ENCODE assay signal across 24 cellular contexts in the genomic region with DNA sequence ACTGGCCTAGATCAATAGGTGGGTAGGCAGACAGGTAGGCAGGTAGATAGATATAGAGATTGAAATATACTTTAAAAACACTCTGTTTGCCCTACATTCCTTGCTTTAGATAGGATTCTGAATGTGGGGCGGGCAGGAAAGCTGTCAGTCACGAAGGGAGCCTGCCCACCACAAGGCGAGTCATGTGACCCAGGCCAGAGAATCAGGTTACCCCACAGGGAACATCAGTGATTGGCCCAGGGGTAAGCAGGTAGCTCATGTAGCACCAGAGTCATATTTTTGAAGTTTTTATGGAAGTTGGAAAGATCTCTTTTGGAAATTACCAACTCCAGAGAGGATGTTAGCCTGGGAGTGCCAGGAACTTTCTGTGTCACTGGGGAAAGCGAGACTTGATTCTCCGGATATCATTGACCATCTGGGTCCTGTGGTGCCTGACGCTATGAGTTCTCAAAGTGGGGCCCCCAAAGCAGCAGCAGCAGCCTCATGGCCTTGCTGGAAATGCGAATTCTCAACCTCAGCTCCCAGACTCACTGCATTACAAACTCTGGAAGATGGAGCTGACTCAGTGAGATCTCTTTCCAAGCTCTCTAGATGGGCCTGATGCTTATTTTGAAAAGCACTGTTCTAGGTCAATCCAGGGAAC.
DNase-seq lines count a peak whose midpoint lies in the region; ATAC-seq and TF ChIP-seq lines count a peak whose summit lies in the region.
"Had no signal": no experiment of that assay in that cellular context is flagged by ENCODE, and none has a peak within 500 bp of the region (broad histone marks: within the 10 kb centered on the region; RNA-seq: fewer than 3 reads in every experiment).

No MANE protein-coding gene starts in this region.

- no peaks in the 10 kb centered on the region for H3F3A ChIP-seq in Loucy (ENCODE audit: low read depth)

- H3K9ac ChIP-seq in DND-41 (ENCODE audit: low read depth, low read length), result no peak overlapping the region
- H3K9ac ChIP-seq in Loucy (ENCODE audit: low read depth, low read length, poor library complexity, severe bottlenecking), result no peak overlapping the region

- TF ChIP-seq POLR2A in vagina (IDR thresholded peaks at IDR 0.05), result no peak

- peak overlapping the region in 1 of 2 experiments; percentile 35; a peak in 1 of 4 replicates for H3K4me3 ChIP-seq in DND-41 (ENCODE audit: low read depth in 1 of 2, low read length in 2 of 2)
- H3K4me3 ChIP-seq in Loucy (ENCODE audit: low read length, poor library complexity, severe bottlenecking), result peak overlapping the region; percentile 28
- H3K4me3 ChIP-seq in vagina, result no peak overlapping the region
- H3K4me3 ChIP-seq: A549, PC-9, SJCRH30 had no signal

- H4K20me1 ChIP-seq in DND-41 (ENCODE audit: insufficient read depth, low read length) (peaks cover 60% of the 10 kb centered on the region), Loucy (ENCODE audit: insufficient read depth, low read length, poor library complexity, severe bottlenecking) (no peaks in the 10 kb centered on the region)

- peaks cover 56% of the 10 kb centered on the region for H3K36me3 ChIP-seq in DND-41 (ENCODE audit: insufficient read depth, low read length)
- no peaks in the 10 kb centered on the region for H3K36me3 ChIP-seq in Loucy (ENCODE audit: insufficient read depth, low read length)
- H3K36me3 ChIP-seq in vagina, result no peaks in the 10 kb centered on the region
- H3K36me3 ChIP-seq: SJCRH30 had no signal

- H3K9me3 ChIP-seq in DND-41 (ENCODE audit: insufficient read depth, low read length, severe bottlenecking) (no peaks in the 10 kb centered on the region), Loucy (ENCODE audit: insufficient read depth, low read depth, low read length) (no peaks in the 10 kb centered on the region), vagina (no peaks in the 10 kb centered on the region)
- H3K9me3 ChIP-seq: A549, Caco-2, SJCRH30 had no signal

- TF ChIP-seq CTCF in DND-41 (IDR thresholded peaks at IDR 0.05; ENCODE audit: borderline replicate concordance, extremely low read depth, low read length, poor library complexity, severe bottlenecking), result no peak
- no peak for TF ChIP-seq CTCF in Loucy (conservative IDR thresholded peaks at IDR 0.05; ENCODE audit: low read length)
- TF ChIP-seq CTCF in glutamatergic neuron (IDR thresholded peaks at IDR 0.05; ENCODE audit: partially characterized antibody, unreplicated experiment), result no peak
- no peak for TF ChIP-seq CTCF in vagina (IDR thresholded peaks at IDR 0.05)

- H3K27me3 ChIP-seq in DND-41 (ENCODE audit: insufficient read depth, low read length, poor library complexity), result no peaks in the 10 kb centered on the region
- peaks cover 8% of the 10 kb centered on the region for H3K27me3 ChIP-seq in Loucy (ENCODE audit: insufficient read depth, low read length, poor library complexity, severe bottlenecking)
- H3K27me3 ChIP-seq in vagina, result no peaks in the 10 kb centered on the region
- H3K27me3 ChIP-seq: SJCRH30 had no signal

- H3K9me2 ChIP-seq in Loucy (replicated peaks; ENCODE audit: low read depth, low read length), result no peaks in the 10 kb centered on the region

- H3K9me3 Mint-ChIP-seq in glutamatergic neuron (ENCODE audit: unreplicated experiment), result peaks cover 9% of the 10 kb centered on the region
- H3K9me3 Mint-ChIP-seq: CD8-positive, alpha-beta T cell; T-cell had no signal

- no peaks in the 10 kb centered on the region for H3K36me3 Mint-ChIP-seq in glutamatergic neuron (ENCODE audit: unreplicated experiment)
- H3K36me3 Mint-ChIP-seq: CD8-positive, alpha-beta T cell; T-cell had no signal

- DNase-seq in DND-41 (no peak), glutamatergic neuron (no peak), vagina (ENCODE audit: extremely low spot score in 2 of 2) (peak; percentile 69 to 81), HT-29 (ENCODE audit: low spot score) (no peak)
- DNase-seq in stimulated activated CD4-positive, alpha-beta T cell treated with anti-CD3 and anti-CD28 coated beads, Interleukin-4, amount 100 ng/mL, for 4 hours, result no peak
- DNase-seq: Caco-2; CD8-positive, alpha-beta T cell; DMS79; GOT3; HCEC 1CT; KG1; MM.1S; NCI-H1694; NCI-H2029 treated with DMSO at 0.1 percent for 48 hours; NCI-H2227 treated with DMSO at 0.1 percent for 48 hours; NCI-H526 treated with DMSO at 0.1 percent for 48 hours; PC-9; T-cell had no signal

- peaks cover 5% of the 10 kb centered on the region for H3K27me3 Mint-ChIP-seq in glutamatergic neuron (ENCODE audit: unreplicated experiment)

- H3K4me3 Mint-ChIP-seq in glutamatergic neuron (ENCODE audit: unreplicated experiment), result no peak overlapping the region
- H3K4me3 Mint-ChIP-seq: CD8-positive, alpha-beta T cell; T-cell had no signal

- peak overlapping the region; percentile 57 for H3K27ac Mint-ChIP-seq in glutamatergic neuron (ENCODE audit: unreplicated experiment)
- H3K27ac Mint-ChIP-seq: CD8-positive, alpha-beta T cell; T-cell had no signal

- H3K4me2 ChIP-seq in DND-41 (ENCODE audit: insufficient read depth, low read length) (peak overlapping the region; percentile 66), Loucy (ENCODE audit: low read depth, low read length, poor library complexity, severe bottlenecking) (peak overlapping the region; percentile 54)
- H3K4me2 ChIP-seq: A549, PC-9 had no signal

- H3K27ac ChIP-seq in DND-41 (ENCODE audit: low read length), result peak overlapping the region; percentile 1; the same call in 1 of the 2 replicates
- H3K27ac ChIP-seq in vagina, result no peak overlapping the region
- H3K27ac ChIP-seq: A549, C4-2B, PC-9, SJCRH30 had no signal

- H3K4me1 ChIP-seq in DND-41 (ENCODE audit: insufficient read depth, low read length) (peaks cover 84% of the 10 kb centered on the region), Loucy (ENCODE audit: insufficient read depth, low read length, poor library complexity, severe bottlenecking) (peaks cover 45% of the 10 kb centered on the region), vagina (no peaks in the 10 kb centered on the region)
- H3K4me1 ChIP-seq: Caco-2 had no signal

- H3K79me2 ChIP-seq in DND-41 (ENCODE audit: insufficient read depth, low read length) (peaks cover 100% of the 10 kb centered on the region), Loucy (ENCODE audit: insufficient read depth, low read length) (no peaks in the 10 kb centered on the region)

- intact Hi-C loops in vagina (cut with DNase I), result no loop called here

- ATAC-seq in DND-41 (ENCODE audit: insufficient read depth, low read depth) (no peak), HG03520 (IDR thresholded peaks at IDR 0.05; ENCODE audit: unreplicated experiment) (no peak)
- ATAC-seq: A549; CD8-positive, alpha-beta T cell; Right ventricle myocardium inferior; T-cell had no signal

- peaks cover 64% of the 10 kb centered on the region for H3K4me1 Mint-ChIP-seq in glutamatergic neuron (ENCODE audit: low read depth, unreplicated experiment)

- no peak overlapping the region for H2AFZ ChIP-seq in DND-41 (ENCODE audit: low read depth, low read length)
- no peak overlapping the region for H2AFZ ChIP-seq in Loucy (ENCODE audit: low read length)
- H2AFZ ChIP-seq: PC-9 had no signal

Comparison
In these comparisons a context has a peak if more than half of its experiments do, and no peak if none do; other contexts are left out.
1. DNase-seq: peak in vagina (2 of 2); none in DND-41 (single experiment), glutamatergic neuron (single experiment), HT-29 (single experiment) and stimulated activated CD4-positive, alpha-beta T cell treated with anti-CD3 and anti-CD28 coated beads, Interleukin-4, amount 100 ng/mL, for 4 hours (0 of 2).